In the genomic region with DNA sequence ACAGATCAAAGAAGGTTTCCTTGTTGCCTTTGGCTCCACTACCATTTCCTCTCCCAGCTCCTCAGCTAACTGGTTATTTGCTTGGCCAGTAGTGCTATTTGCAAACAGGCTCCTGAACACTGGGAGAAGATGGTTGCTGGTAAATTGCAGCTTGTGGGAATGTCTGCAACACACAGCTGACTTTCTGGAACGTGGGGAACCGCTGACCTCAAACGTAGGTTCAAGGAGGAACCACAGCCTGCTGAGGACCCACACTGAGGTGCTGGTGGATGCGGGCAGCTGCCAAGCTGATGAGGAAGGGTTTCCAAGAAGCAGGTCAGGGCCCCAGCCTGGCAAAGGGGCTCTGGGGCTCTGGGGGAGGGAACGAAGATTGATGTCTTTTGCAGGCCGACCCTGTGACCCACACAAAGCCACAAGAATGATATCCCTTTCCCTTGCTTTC, we compare ENCODE assay signal across 19 cellular contexts. TPM values are rescaled to one million over a fixed set of nuclear protein-coding genes. Genes with fewer than 3 reads are reported as not detected.
DNase-seq lines count a peak whose midpoint lies in the region; ATAC-seq and TF ChIP-seq lines count a peak whose summit lies in the region.
"Had no signal": no experiment of that assay in that cellular context is flagged by ENCODE, and none has a peak within 500 bp of the region (broad histone marks: within the 10 kb centered on the region; RNA-seq: fewer than 3 reads in every experiment).

No MANE protein-coding gene starts in this region.

- no peak overlapping the region for H3K4me3 ChIP-seq in Panc1 (ENCODE audit: low read depth in 2 of 2, low read length in 2 of 2)
- H3K4me3 ChIP-seq in fibroblast of mammary gland (ENCODE audit: control insufficient read depth, low read depth, low read length), result no peak overlapping the region
- H3K4me3 ChIP-seq: neural progenitor cell, skin epidermis, vagina had no signal

- intact Hi-C loops in Panc1 (cut with micrococcal nuclease; ENCODE audit: unreplicated experiment), result no loop called here
- intact Hi-C loops in activated T-helper 2 cell treated with anti-CD3 and anti-CD28 coated beads, Interferon-gamma antibody, Interleukin-2, Interleukin-4, amounts not matched to agents 10 μg/mL and 5 μg/mL and 100 μg/mL, durations not matched to agents 14 hours and 24 hours and 36 hours (cut with micrococcal nuclease), result no loop called here

- peaks cover 18% of the 10 kb centered on the region for H3K4me1 Mint-ChIP-seq in activated T-helper 2 cell treated with anti-CD3 and anti-CD28 coated beads, Interferon-gamma antibody, Interleukin-2, Interleukin-4, amounts not matched to agents 10 μg/mL and 5 μg/mL and 100 μg/mL, durations not matched to agents 14 hours and 24 hours and 36 hours (ENCODE audit: low read depth)
- H3K4me1 Mint-ChIP-seq: activated T-helper 17 cell treated with anti-CD3 and anti-CD28 coated beads, Interleukin-2, amount 50 U/mL, for 72 hours; CD4-positive, CD25-positive, alpha-beta regulatory T cell had no signal

- CTCF ChIA-PET in Panc1 (lab: Charles Lee), result no interaction called here

- H3K27me3 ChIP-seq in Panc1 (ENCODE audit: control insufficient read depth, insufficient read depth, low read length), result no peaks in the 10 kb centered on the region
- H3K27me3 ChIP-seq: neural progenitor cell, vagina had no signal

- peaks cover 10% of the 10 kb centered on the region for H3K27me3 Mint-ChIP-seq in activated T-helper 2 cell treated with anti-CD3 and anti-CD28 coated beads, Interferon-gamma antibody, Interleukin-2, Interleukin-4, amounts not matched to agents 10 μg/mL and 5 μg/mL and 100 μg/mL, durations not matched to agents 14 hours and 24 hours and 36 hours (ENCODE audit: low read depth)
- H3K27me3 Mint-ChIP-seq: brain had no signal

- ATAC-seq in Panc1, result peak; percentile 49; the same call in 1 of the 2 replicates
- ATAC-seq in GM19023 (IDR thresholded peaks at IDR 0.05; ENCODE audit: unreplicated experiment), result no peak
- ATAC-seq: activated T-helper 17 cell treated with anti-CD3 and anti-CD28 coated beads, Interleukin-2, amount 50 U/mL, for 72 hours had no signal

- POLR2A ChIA-PET in Panc1 (lab: Charles Lee), result no interaction called here

- TF ChIP-seq CTCF in Panc1 (IDR thresholded peaks at IDR 0.05) (no peak), fibroblast of mammary gland (conservative IDR thresholded peaks at IDR 0.05; ENCODE audit: control insufficient read depth, insufficient read depth, low read depth, low read length) (no peak)

- no peaks in the 10 kb centered on the region for H3K36me3 ChIP-seq in Panc1 (ENCODE audit: control insufficient read depth, insufficient read depth, low read length)
- H3K36me3 ChIP-seq: neural progenitor cell, vagina had no signal

- H3K4me1 ChIP-seq in Panc1 (ENCODE audit: control insufficient read depth, insufficient read depth, low read length), result no peaks in the 10 kb centered on the region
- H3K4me1 ChIP-seq: vagina had no signal

- no peak overlapping the region for H3K27ac ChIP-seq in Panc1 (ENCODE audit: low read length)
- H3K27ac ChIP-seq: neural progenitor cell, vagina had no signal

- no peaks in the 10 kb centered on the region for H3K9me3 Mint-ChIP-seq in activated T-helper 2 cell treated with anti-CD3 and anti-CD28 coated beads, Interferon-gamma antibody, Interleukin-2, Interleukin-4, amounts not matched to agents 10 μg/mL and 5 μg/mL and 100 μg/mL, durations not matched to agents 14 hours and 24 hours and 36 hours
- H3K9me3 Mint-ChIP-seq: activated T-helper 17 cell treated with anti-CD3 and anti-CD28 coated beads, Interleukin-2, amount 50 U/mL, for 72 hours; CD4-positive, CD25-positive, alpha-beta regulatory T cell; neural progenitor cell; stimulated activated naive CD8-positive, alpha-beta T cell treated with anti-CD3 and anti-CD28 coated beads, Interleukin-15, Interleukin-2, amounts not matched to agents 100 ng/mL and 50 ng/mL, for 24 hours had no signal

- no peak overlapping the region for H3K27ac Mint-ChIP-seq in activated T-helper 2 cell treated with anti-CD3 and anti-CD28 coated beads, Interferon-gamma antibody, Interleukin-2, Interleukin-4, amounts not matched to agents 10 μg/mL and 5 μg/mL and 100 μg/mL, durations not matched to agents 14 hours and 24 hours and 36 hours
- H3K27ac Mint-ChIP-seq: activated T-helper 17 cell treated with anti-CD3 and anti-CD28 coated beads, Interleukin-2, amount 50 U/mL, for 72 hours; CD4-positive, CD25-positive, alpha-beta regulatory T cell; neural progenitor cell; stimulated activated naive CD8-positive, alpha-beta T cell treated with anti-CD3 and anti-CD28 coated beads, Interleukin-15, Interleukin-2, amounts not matched to agents 100 ng/mL and 50 ng/mL, for 24 hours had no signal

- no peak overlapping the region for H3K4me3 Mint-ChIP-seq in activated T-helper 2 cell treated with anti-CD3 and anti-CD28 coated beads, Interferon-gamma antibody, Interleukin-2, Interleukin-4, amounts not matched to agents 10 μg/mL and 5 μg/mL and 100 μg/mL, durations not matched to agents 14 hours and 24 hours and 36 hours (ENCODE audit: low read depth)
- H3K4me3 Mint-ChIP-seq: activated T-helper 17 cell treated with anti-CD3 and anti-CD28 coated beads, Interleukin-2, amount 50 U/mL, for 72 hours; brain; CD4-positive, CD25-positive, alpha-beta regulatory T cell; neural progenitor cell; stimulated activated naive CD8-positive, alpha-beta T cell treated with anti-CD3 and anti-CD28 coated beads, Interleukin-15, Interleukin-2, amounts not matched to agents 100 ng/mL and 50 ng/mL, for 24 hours had no signal

- DNase-seq in H4 (ENCODE audit: low spot score) (peak; percentile 14), Panc1 (ENCODE audit: low read depth, low spot score) (no peak), fibroblast of mammary gland (ENCODE audit: low read depth) (peak; percentile 47), pons (ENCODE audit: low spot score) (peak; percentile 15), cerebellar nuclear complex (lab: John Stamatoyannopoulos, UW) (no peak), OCI-M2 (lab: John Stamatoyannopoulos, UW; ENCODE audit: unreplicated experiment) (no peak)
- DNase-seq in activated T-helper 2 cell treated with anti-CD3 and anti-CD28 coated beads, Interferon-gamma antibody, Interleukin-2, Interleukin-4, amounts not matched to agents 10 μg/mL and 5 μg/mL and 100 μg/mL, durations not matched to agents 14 hours and 24 hours and 36 hours (ENCODE audit: low spot score), result no peak
- DNase-seq: activated CD4-positive, alpha-beta T cell treated with anti-CD3 and anti-CD28 coated beads, Interleukin-2, amount 50 U/mL, for 48 hours; CD4-positive, CD25-positive, alpha-beta regulatory T cell; NCI-H187; SHP77 had no signal

- BruUV-seq in Panc1 (replicated peaks; lab: Mats Ljungman, UMichigan), result no TSS peak

- peaks cover 13% of the 10 kb centered on the region for H3K36me3 Mint-ChIP-seq in activated T-helper 2 cell treated with anti-CD3 and anti-CD28 coated beads, Interferon-gamma antibody, Interleukin-2, Interleukin-4, amounts not matched to agents 10 μg/mL and 5 μg/mL and 100 μg/mL, durations not matched to agents 14 hours and 24 hours and 36 hours (ENCODE audit: low read depth)
- H3K36me3 Mint-ChIP-seq: CD4-positive, CD25-positive, alpha-beta regulatory T cell had no signal

- H3K9me3 ChIP-seq in Panc1 (ENCODE audit: control insufficient read depth, insufficient read depth, low read depth, low read length), result no peaks in the 10 kb centered on the region
- H3K9me3 ChIP-seq: vagina had no signal

- in situ Hi-C loops in Panc1 (cut with HindIII; ENCODE audit: low pct_unique_long_range_greater_than_20kb, low sequenced_read_pairs), result no loop called here

RNA-seq across cellular contexts. Expression of a gene that starts 24.8 kb away (rescaled TPM):
- 6.0 and 9.0 TPM in 2 replicates for total RNA-seq in H4 (2014; rRNA removed; shearing (Covaris generic))
- 1.1 TPM for total RNA-seq in Panc1 (2021; ENCODE audit: unreplicated experiment)
- polyA plus RNA-seq in Panc1 (2012; ENCODE audit: insufficient read length), result 2.7 TPM
- 167 and 170 TPM in 2 replicates for total RNA-seq in activated T-helper 2 cell treated with anti-CD3 and anti-CD28 coated beads, Interferon-gamma antibody, Interleukin-2, Interleukin-4, amounts not matched to agents 10 μg/mL and 5 μg/mL and 100 μg/mL, durations not matched to agents 14 hours and 24 hours and 36 hours
- total RNA-seq: CD4-positive, CD25-positive, alpha-beta regulatory T cell had no signal
- polyA plus RNA-seq: CD4-positive, CD25-positive, alpha-beta regulatory T cell; liver had no signal

Comparison
In these comparisons a context has a peak if more than half of its experiments do, and no peak if none do; other contexts are left out.
1. DNase-seq: peak in H4 (single experiment), fibroblast of mammary gland (single experiment) and pons (single experiment); none in Panc1 (single experiment), cerebellar nuclear complex (0 of 2), OCI-M2 (single experiment) and activated T-helper 2 cell treated with anti-CD3 and anti-CD28 coated beads, Interferon-gamma antibody, Interleukin-2, Interleukin-4, amounts not matched to agents 10 μg/mL and 5 μg/mL and 100 μg/mL, durations not matched to agents 14 hours and 24 hours and 36 hours (single experiment).
2. RNA of a gene that starts 24.8 kb away (total RNA-seq): 167 to 170 TPM in activated T-helper 2 cell treated with anti-CD3 and anti-CD28 coated beads, Interferon-gamma antibody, Interleukin-2, Interleukin-4, amounts not matched to agents 10 μg/mL and 5 μg/mL and 100 μg/mL, durations not matched to agents 14 hours and 24 hours and 36 hours; 6.0 to 9.0 TPM in H4 and 1.1 TPM in Panc1 (single experiment); every median in the first group is over 10 times any median in the second.